In genomic region chr1:2544875-2545638, GRCh38 we compare ENCODE assay signal across 10 cellular contexts. TPM values are rescaled to one million over a fixed set of nuclear protein-coding genes. Genes with fewer than 3 reads are reported as not detected.
DNase-seq lines count a peak whose midpoint lies in the region; ATAC-seq and TF ChIP-seq lines count a peak whose summit lies in the region.
"Had no signal": no experiment of that assay in that cellular context is flagged by ENCODE, and none has a peak within 500 bp of the region (broad histone marks: within the 10 kb centered on the region; RNA-seq: fewer than 3 reads in every experiment).

No MANE protein-coding gene starts in this region.

- no peaks in the 10 kb centered on the region for H3K36me3 Mint-ChIP-seq in glutamatergic neuron (ENCODE audit: unreplicated experiment)
- no peaks in the 10 kb centered on the region for H3K36me3 Mint-ChIP-seq in stimulated activated memory B cell treated with anti-CD40 and anti-IgM and Interleukin-4, amounts not matched to agents 10 μg/mL and 1 μg/mL and 100 μg/mL, for 72 hours

- no peaks in the 10 kb centered on the region for H3K36me3 ChIP-seq in HEK293 (ENCODE audit: control insufficient read depth in 2 of 2, insufficient read depth in 1 of 2, low read length in 2 of 2)
- H3K36me3 ChIP-seq: SJSA1 had no signal

- POLR2A ChIA-PET in HEK293 (lab: Yijun Ruan, JAX) = interaction anchor here (0.7 to 2.9 kb wide), 8 partner anchors 19 to 140 kb away, joined by 3 to 33 read pairs (median 4); partner anchors contain the start of gene PANK4

- H3K4me1 Mint-ChIP-seq in glutamatergic neuron (ENCODE audit: low read depth, unreplicated experiment) = peaks cover 9% of the 10 kb centered on the region
- peaks cover 50% of the 10 kb centered on the region for H3K4me1 Mint-ChIP-seq in stimulated activated memory B cell treated with anti-CD40 and anti-IgM and Interleukin-4, amounts not matched to agents 10 μg/mL and 1 μg/mL and 100 μg/mL, for 72 hours

- no peak overlapping the region for H3K4me3 ChIP-seq in HEK293 (ENCODE audit: low read depth, low read length)
- H3K4me3 ChIP-seq: SJSA1 had no signal

- CTCF ChIA-PET in HEK293 (lab: Yijun Ruan, JAX) = interaction anchor here (0.6 to 3.8 kb wide), 2 partner anchors 130 to 138 kb away, joined by 3 to 31 read pairs; no protein-coding TSS in a partner anchor

- TF ChIP-seq CTCF in HEK293 (tag by site-specific recombination; IDR thresholded peaks at IDR 0.05) (no peak), glutamatergic neuron (IDR thresholded peaks at IDR 0.05; ENCODE audit: partially characterized antibody, unreplicated experiment) (no peak)

- DNase-seq in RPMI8226 (peak; percentile 43), glutamatergic neuron (peak; percentile 52), D341Med (ENCODE audit: low spot score) (no peak), A172 (ENCODE audit: low spot score) (no peak)
- DNase-seq: stimulated activated CD8-positive, alpha-beta memory T cell treated with anti-CD3 and anti-CD28 coated beads, Interleukin-4, amount 100 ng/mL, for 48 hours had no signal

- peak overlapping the region; percentile 7 for H3K4me3 Mint-ChIP-seq in glutamatergic neuron (ENCODE audit: unreplicated experiment)
- H3K4me3 Mint-ChIP-seq in stimulated activated memory B cell treated with anti-CD40 and anti-IgM and Interleukin-4, amounts not matched to agents 10 μg/mL and 1 μg/mL and 100 μg/mL, for 72 hours = peak overlapping the region; percentile 76

- H3K27me3 Mint-ChIP-seq in glutamatergic neuron (ENCODE audit: unreplicated experiment) = peaks cover 5% of the 10 kb centered on the region
- H3K27me3 Mint-ChIP-seq in stimulated activated memory B cell treated with anti-CD40 and anti-IgM and Interleukin-4, amounts not matched to agents 10 μg/mL and 1 μg/mL and 100 μg/mL, for 72 hours = peaks cover 25% of the 10 kb centered on the region

- peaks cover 6% of the 10 kb centered on the region for H3K4me1 ChIP-seq in HEK293 (ENCODE audit: control insufficient read depth, insufficient read depth, low read length)

- no peak overlapping the region for H3K27ac ChIP-seq in HEK293 (ENCODE audit: extremely low read depth, low read depth, low read length)
- H3K27ac ChIP-seq: SJSA1 had no signal

- no peak for ATAC-seq in stimulated activated memory B cell treated with anti-CD40 and anti-IgM and Interleukin-4, amounts not matched to agents 10 μg/mL and 1 μg/mL and 100 μg/mL, for 72 hours
- no peak for ATAC-seq in GM21528 (IDR thresholded peaks at IDR 0.05; ENCODE audit: low FRiP score, unreplicated experiment)
- ATAC-seq in HG03565 (IDR thresholded peaks at IDR 0.05; ENCODE audit: unreplicated experiment) = no peak

- H3K9me3 Mint-ChIP-seq in glutamatergic neuron (ENCODE audit: unreplicated experiment) = peaks cover 2% of the 10 kb centered on the region
- no peaks in the 10 kb centered on the region for H3K9me3 Mint-ChIP-seq in stimulated activated memory B cell treated with anti-CD40 and anti-IgM and Interleukin-4, amounts not matched to agents 10 μg/mL and 1 μg/mL and 100 μg/mL, for 72 hours

- peak overlapping the region; percentile 70 for H3K27ac Mint-ChIP-seq in glutamatergic neuron (ENCODE audit: unreplicated experiment)
- H3K27ac Mint-ChIP-seq in stimulated activated memory B cell treated with anti-CD40 and anti-IgM and Interleukin-4, amounts not matched to agents 10 μg/mL and 1 μg/mL and 100 μg/mL, for 72 hours = no peak overlapping the region

- no peaks in the 10 kb centered on the region for H3K9me3 ChIP-seq in HEK293 (ENCODE audit: control insufficient read depth, insufficient read depth, low read depth, low read length)
- H3K9me3 ChIP-seq: SJSA1 had no signal

TF ChIP-seq in HEK293, 187 proteins besides CTCF, POLR2A, EP300 and RAD21:
- TF ChIP-seq ZFP69B (tag by site-specific recombination; IDR thresholded peaks at IDR 0.05) (no peak), ZBTB8A (tag by site-specific recombination; IDR thresholded peaks at IDR 0.05) (0 out of 2 replicates have a peak, but pooled peaks have one; percentile 30), GLIS2 (tag by site-specific recombination; IDR thresholded peaks at IDR 0.05) (peak; percentile 45; the same call in 1 of the 2 replicates), OVOL3 (tag by site-specific recombination; IDR thresholded peaks at IDR 0.05) (no peak), ZNF513 (tag by site-specific recombination; IDR thresholded peaks at IDR 0.05) (no peak), EGR2 (tag by site-specific recombination; IDR thresholded peaks at IDR 0.05; ENCODE audit: low read depth) (peak; percentile 52), ZNF140 (tag by site-specific recombination; IDR thresholded peaks at IDR 0.05) (no peak), ZNF423 (tag by site-specific recombination; IDR thresholded peaks at IDR 0.05) (no peak), ZNF837 (tag by site-specific recombination; IDR thresholded peaks at IDR 0.05) (no peak), ZNF792 (tag by site-specific recombination; IDR thresholded peaks at IDR 0.05) (no peak), PATZ1 (tag by site-specific recombination; IDR thresholded peaks at IDR 0.05) (0 out of 2 replicates have a peak, but pooled peaks have one; percentile 3), ZBTB7A (tag by site-specific recombination; IDR thresholded peaks at IDR 0.05; ENCODE audit: low read depth) (no peak), REPIN1 (tag by site-specific recombination; IDR thresholded peaks at IDR 0.05; ENCODE audit: low read depth) (no peak), ZFHX2 (tag by site-specific recombination; conservative IDR thresholded peaks at IDR 0.05) (peak; percentile 49; the same call in 1 of the 2 replicates), ZNF704 (tag by site-specific recombination; IDR thresholded peaks at IDR 0.05) (no peak), ZNF426 (tag by site-specific recombination; IDR thresholded peaks at IDR 0.05) (no peak), ZNF416 (tag by site-specific recombination; IDR thresholded peaks at IDR 0.05) (no peak), ZNF561 (tag by site-specific recombination; IDR thresholded peaks at IDR 0.05; ENCODE audit: borderline replicate concordance) (no peak), KLF17 (tag by site-specific recombination; IDR thresholded peaks at IDR 0.05) (no peak)

RNA-seq across cellular contexts. Expression of gene TNFRSF14, which starts 11.1 kb away (rescaled TPM):
- total RNA-seq in glutamatergic neuron (ENCODE audit: unreplicated experiment) = 1.2 TPM
- total RNA-seq in A172 (2014; rRNA removed; shearing (Covaris generic)) = 0.05 and 0.10 TPM in 2 replicates

RNA-seq across cellular contexts. Expression of gene HES5, which starts 15.0 kb away (rescaled TPM):
- total RNA-seq in glutamatergic neuron (ENCODE audit: unreplicated experiment) = 21.2 TPM
- not detected in 2 replicates for total RNA-seq in A172 (2014; rRNA removed; shearing (Covaris generic))
- total RNA-seq: SJSA1 had no signal

RNA-seq across cellular contexts. Expression of gene PANK4, which starts 18.7 kb away (rescaled TPM):
- total RNA-seq in glutamatergic neuron (ENCODE audit: unreplicated experiment) = 58.5 TPM
- total RNA-seq in A172 (2014; rRNA removed; shearing (Covaris generic)) = 6.5 and 7.7 TPM in 2 replicates

RNA-seq across cellular contexts. Expression of gene PRXL2B, which starts 41.5 kb away (rescaled TPM):
- 46.1 TPM for total RNA-seq in glutamatergic neuron (ENCODE audit: unreplicated experiment)
- total RNA-seq in A172 (2014; rRNA removed; shearing (Covaris generic)) = 23.1 and 27.9 TPM in 2 replicates

Comparison
In these comparisons a context has a peak if more than half of its experiments do, and no peak if none do; other contexts are left out.
1. DNase-seq: peak in RPMI8226 (single experiment) and glutamatergic neuron (single experiment); none in D341Med (single experiment) and A172 (single experiment).
2. RNA of gene HES5, which starts 15.0 kb away (total RNA-seq): 21.2 TPM in glutamatergic neuron (single experiment); not detected in A172; every median in the first group is over 10 times any median in the second.